8 cellular contexts compared by ENCODE assay signal in genomic region chr6:135535989-135536414, GRCh38. TPM values are rescaled to one million over a fixed set of nuclear protein-coding genes. Genes with fewer than 3 reads are reported as not detected.
DNase-seq lines count a peak whose midpoint lies in the region; ATAC-seq and TF ChIP-seq lines count a peak whose summit lies in the region.

No MANE protein-coding gene starts in this region.

- intact Hi-C loops in PC-9 (cut with micrococcal nuclease; ENCODE audit: unreplicated experiment) = loop anchor here (1.0 to 10.0 kb wide), 5 partner anchors 81 to 779 kb away; partner anchors contain the start of gene PDE7B

- H3K27ac Mint-ChIP-seq in activated CD8-positive, alpha-beta memory T cell treated with anti-CD3 and anti-CD28 coated beads, Interleukin-2, amount 10 ng/mL, durations not matched to agents 7 days and 5 days = peak overlapping the region; percentile 73

- peak overlapping the region; percentile 12; the same call in 1 of the 2 replicates for H3K4me2 ChIP-seq in PC-9

- no peaks in the 10 kb centered on the region for H3K27me3 Mint-ChIP-seq in activated CD8-positive, alpha-beta memory T cell treated with anti-CD3 and anti-CD28 coated beads, Interleukin-2, amount 10 ng/mL, durations not matched to agents 7 days and 5 days

- no peak overlapping the region for H3K27ac ChIP-seq in PC-9

- peaks cover 3% of the 10 kb centered on the region for H3K9me3 Mint-ChIP-seq in activated CD8-positive, alpha-beta memory T cell treated with anti-CD3 and anti-CD28 coated beads, Interleukin-2, amount 10 ng/mL, durations not matched to agents 7 days and 5 days (ENCODE audit: low read depth)

- H3K4me3 ChIP-seq in PC-9 = no peak overlapping the region

- peaks cover 13% of the 10 kb centered on the region for H3K36me3 Mint-ChIP-seq in activated CD8-positive, alpha-beta memory T cell treated with anti-CD3 and anti-CD28 coated beads, Interleukin-2, amount 10 ng/mL, durations not matched to agents 7 days and 5 days

- no peaks in the 10 kb centered on the region for H3F3A ChIP-seq in PC-9 (ENCODE audit: insufficient read depth, low read depth)

- H3K9me2 ChIP-seq in PC-9 (ENCODE audit: insufficient read depth) = no peaks in the 10 kb centered on the region

- CTCF ChIA-PET in activated CD8-positive, alpha-beta memory T cell treated with anti-CD3 and anti-CD28 coated beads, Interleukin-2, amount 10 ng/mL, durations not matched to agents 7 days and 5 days (lab: Charles Lee) = interaction anchor here (0.6 to 3.8 kb wide), 35 partner anchors 9 to 781 kb away, joined by 3 to 35 read pairs (median 5); partner anchors contain the start of gene AHI1
- CTCF ChIA-PET in PC-9 (lab: Charles Lee) = interaction anchor here (0.6 to 1.3 kb wide), 2 partner anchors 690 to 697 kb away, joined by 3 to 7 read pairs; no protein-coding TSS in a partner anchor

- ATAC-seq in activated CD8-positive, alpha-beta memory T cell treated with anti-CD3 and anti-CD28 coated beads, Interleukin-2, amount 10 ng/mL, durations not matched to agents 7 days and 5 days = peak; percentile 48
- no peak for ATAC-seq in GM18907 (IDR thresholded peaks at IDR 0.05; ENCODE audit: unreplicated experiment)
- ATAC-seq in GM18868 (IDR thresholded peaks at IDR 0.05; ENCODE audit: unreplicated experiment) = no peak

- DNase-seq in activated CD8-positive, alpha-beta memory T cell treated with anti-CD3 and anti-CD28 coated beads, Interleukin-2, amount 10 ng/mL, durations not matched to agents 7 days and 5 days = no peak
- DNase-seq in activated CD8-positive, alpha-beta memory T cell treated with anti-CD3 and anti-CD28 coated beads, Interleukin-2, amount 50 U/mL, for 4 hours = no peak
- DNase-seq in HT1080 (ENCODE audit: low read depth) (peak; percentile 87), PC-9 (peak; percentile 12 to 56), dedifferentiated amniotic fluid mesenchymal stem cell (ENCODE audit: extremely low spot score) (peak; percentile 85), midbrain (lab: John Stamatoyannopoulos, UW) (peak; percentile 62)

- H2AFZ ChIP-seq in PC-9 = no peak overlapping the region

- no TSS peak for BruUV-seq in PC-9 (replicated peaks; lab: Mats Ljungman, UMichigan)

- H3K9me3 ChIP-seq in PC-9 (ENCODE audit: insufficient read depth, low read depth) = 0 out of 2 replicates have a peak, but pooled peaks cover 3% of the 10 kb centered on the region

- no peak overlapping the region for H3K4me3 Mint-ChIP-seq in activated CD8-positive, alpha-beta memory T cell treated with anti-CD3 and anti-CD28 coated beads, Interleukin-2, amount 10 ng/mL, durations not matched to agents 7 days and 5 days

- no peaks in the 10 kb centered on the region for H4K20me1 ChIP-seq in PC-9 (ENCODE audit: insufficient read depth)

- H3K79me2 ChIP-seq in PC-9 (ENCODE audit: low read depth) = no peaks in the 10 kb centered on the region

- POLR2A ChIA-PET in PC-9 (lab: Charles Lee; ENCODE audit: unreplicated experiment) = no interaction called here

- H3K36me3 ChIP-seq in PC-9 (ENCODE audit: low read depth) = no peaks in the 10 kb centered on the region

- TF ChIP-seq CTCF in PC-9 (conservative IDR thresholded peaks at IDR 0.05) = peak; percentile 88

- H3K27me3 ChIP-seq in PC-9 (ENCODE audit: insufficient read depth, low read depth) = no peaks in the 10 kb centered on the region; the same call in 1 of the 2 replicates

- peaks cover 45% of the 10 kb centered on the region for H3K4me1 Mint-ChIP-seq in activated CD8-positive, alpha-beta memory T cell treated with anti-CD3 and anti-CD28 coated beads, Interleukin-2, amount 10 ng/mL, durations not matched to agents 7 days and 5 days

- H3K4me1 ChIP-seq in PC-9 (replicated peaks; ENCODE audit: insufficient read depth) = peaks cover 13% of the 10 kb centered on the region

RNA-seq across cellular contexts. Expression of gene AHI1, which starts 38.5 kb away (rescaled TPM):
- total RNA-seq in activated CD8-positive, alpha-beta memory T cell treated with anti-CD3 and anti-CD28 coated beads, Interleukin-2, amount 10 ng/mL, durations not matched to agents 7 days and 5 days = 10 to 100 TPM; 29.8 to 88.0 TPM
- 6.2 and 7.8 TPM in 2 replicates for total RNA-seq in HT1080 (2014; rRNA removed; shearing (Covaris generic))
- 5.0 and 7.4 TPM in 2 replicates for polyA plus RNA-seq in HT1080 (2015; cell fraction: cytosol; rRNA removed)
- 28.5 and 31.3 TPM in 2 replicates for polyA plus RNA-seq in HT1080 (2015; cell fraction: nucleus; rRNA removed)
- 19.8 and 19.9 TPM in 2 replicates for total RNA-seq in PC-9 (2021)

Comparison
In these comparisons a context has a peak if more than half of its experiments do, and no peak if none do; other contexts are left out.
1. DNase-seq: peak in HT1080 (single experiment), PC-9 (2 of 2), dedifferentiated amniotic fluid mesenchymal stem cell (single experiment) and midbrain (single experiment); none in activated CD8-positive, alpha-beta memory T cell treated with anti-CD3 and anti-CD28 coated beads, Interleukin-2, amount 10 ng/mL, durations not matched to agents 7 days and 5 days (single experiment) and activated CD8-positive, alpha-beta memory T cell treated with anti-CD3 and anti-CD28 coated beads, Interleukin-2, amount 50 U/mL, for 4 hours (single experiment).